In genomic region chr4:180058731-180059215, GRCh38 we compare ENCODE assay signal across 8 cellular contexts.
DNase-seq lines count a peak whose midpoint lies in the region; ATAC-seq and TF ChIP-seq lines count a peak whose summit lies in the region.

No MANE protein-coding gene starts in this region.

- H3K4me1 ChIP-seq in ascending aorta (peaks cover 0 to 5% of the 10 kb centered on the region in 2 donors), iPS DF 6.9 (ENCODE audit: control insufficient read depth, insufficient read depth, low read length) (no peaks in the 10 kb centered on the region), gastrocnemius medialis (peaks cover 4 to 12% of the 10 kb centered on the region in 2 donors)

- TF ChIP-seq CTCF in ascending aorta (IDR thresholded peaks at IDR 0.05) = no peak
- TF ChIP-seq CTCF in gastrocnemius medialis (IDR thresholded peaks at IDR 0.05 in 4 of 5, conservative IDR thresholded peaks at IDR 0.05 in 1 of 5) = no peak

- peak overlapping the region in 1 of 2 donors; percentile 38 for H3K27ac ChIP-seq in ascending aorta
- no peak overlapping the region for H3K27ac ChIP-seq in iPS DF 6.9 (ENCODE audit: low read length)
- no peak overlapping the region for H3K27ac ChIP-seq in gastrocnemius medialis

- no CpG with 5 or more reads among the region's 64 CpGs for WGBS in iPS DF 6.9 (ENCODE audit: insufficient coverage, insufficient read length)

- H3K27me3 ChIP-seq in ascending aorta = no peaks in the 10 kb centered on the region
- H3K27me3 ChIP-seq in iPS DF 6.9 (ENCODE audit: control insufficient read depth, insufficient read depth, low read length) = peaks cover 6% of the 10 kb centered on the region; the same call in 1 of the 2 replicates
- peaks cover 38 to 40% (median 40%) of the 10 kb centered on the region in 3 donors for H3K27me3 ChIP-seq in gastrocnemius medialis

- ATAC-seq in GM21528 (IDR thresholded peaks at IDR 0.05; ENCODE audit: low FRiP score, unreplicated experiment) (peak; percentile 14), gastrocnemius medialis (peak in 1 of 2 donors; percentile 39)

- DNase-seq in C1 segment of cervical spinal cord (lab: John Stamatoyannopoulos, UW) = peak in 12 of 14 donors; percentile 10 to 68 (median 42)
- peak; percentile 30 for DNase-seq in NCI-H1105 (lab: John Stamatoyannopoulos, UW)
- peak in 1 of 2 donors; percentile 61 for DNase-seq in ascending aorta (ENCODE audit: low spot score in 2 of 2)
- no peak for DNase-seq in iPS DF 6.9 (ENCODE audit: low read depth, low spot score)
- no peak for DNase-seq in gastrocnemius medialis
- DNase-seq in NCI-H446 treated with DMSO at 0.1 percent for 48 hours (lab: John Stamatoyannopoulos, UW) = no peak
- no peak for DNase-seq in activated effector memory CD4-positive, alpha-beta T cell treated with anti-CD3 and anti-CD28 coated beads, Interleukin-2, amount 50 U/mL, for 16 hours

- H3K36me3 ChIP-seq in ascending aorta (no peaks in the 10 kb centered on the region), iPS DF 6.9 (ENCODE audit: control insufficient read depth, insufficient read depth, low read length) (no peaks in the 10 kb centered on the region), gastrocnemius medialis (no peaks in the 10 kb centered on the region)

- H3K4me3 ChIP-seq in ascending aorta = peak overlapping the region; percentile 71 to 72
- H3K4me3 ChIP-seq in iPS DF 6.9 (ENCODE audit: low read length) = peak overlapping the region; percentile 70
- peak overlapping the region; percentile 42 to 49 (median 46) for H3K4me3 ChIP-seq in gastrocnemius medialis

- in situ Hi-C loops in gastrocnemius medialis (cut with MboI; ENCODE audit: low sequenced_read_pairs in 4 of 4) = no loop called here

- H3K9me3 ChIP-seq in ascending aorta (no peaks in the 10 kb centered on the region), iPS DF 6.9 (ENCODE audit: control insufficient read depth, insufficient read depth, low read length) (no peaks in the 10 kb centered on the region), gastrocnemius medialis (no peaks in the 10 kb centered on the region)

- intact Hi-C loops in ascending aorta (cut with DNase I) (no loop called here), gastrocnemius medialis (cut with DNase I; ENCODE audit: low total_unique reads) (no loop called here)

- TF ChIP-seq POLR2A in gastrocnemius medialis (IDR thresholded peaks at IDR 0.05) = no peak

Comparison
In these comparisons a context has a peak if more than half of its experiments do, and no peak if none do; other contexts are left out.
1. DNase-seq: peak in C1 segment of cervical spinal cord (12 of 14) and NCI-H1105 (single experiment); none in iPS DF 6.9 (single experiment), gastrocnemius medialis (0 of 2), NCI-H446 treated with DMSO at 0.1 percent for 48 hours (single experiment) and activated effector memory CD4-positive, alpha-beta T cell treated with anti-CD3 and anti-CD28 coated beads, Interleukin-2, amount 50 U/mL, for 16 hours (single experiment).
2. Peak in every context shown above with its lines, with median percentiles within 50 percentile points of each other: H3K4me3 ChIP-seq.